In genomic region chr1:171913385-171913784, GRCh38 we compare ENCODE assay signal across 12 cellular contexts.
A peak's percentile ranks its signal among the peaks of the same experiment; 100 is the strongest.
DNase-seq lines count a peak whose midpoint lies in the region; ATAC-seq, FAIRE-seq and TF ChIP-seq lines count a peak whose summit lies in the region.
"Had no signal": no experiment of that assay in that cellular context is flagged by ENCODE, and none has a peak within 500 bp of the region (broad histone marks: within the 10 kb centered on the region; RNA-seq: fewer than 3 reads in every experiment).

No MANE protein-coding gene starts in this region.

- H3K27me3 ChIP-seq in K562 (ENCODE audit: control insufficient read depth in 2 of 2, insufficient read depth in 2 of 2, low read length in 2 of 2) (no peaks in the 10 kb centered on the region; a peak in 1 of 5 replicates), testis (no peaks in the 10 kb centered on the region), trophoblast cell (ENCODE audit: insufficient read depth, low read length) (no peaks in the 10 kb centered on the region), ovary (no peaks in the 10 kb centered on the region)
- H3K27me3 ChIP-seq: tibial nerve had no signal

- no peak overlapping the region for H3K14ac ChIP-seq in trophoblast cell (ENCODE audit: low read length)

- no peak overlapping the region for H4K12ac ChIP-seq in trophoblast cell (ENCODE audit: low read depth, low read length)

- WGBS in K562 (ENCODE audit: insufficient coverage, low coverage, missing lambda C conversion rate) = 0% methylated on average over 2 of the region's 2 CpGs
- 23 to 29% methylated on average over 2 of the region's 2 CpGs for WGBS in testis, 2 donors
- WGBS in trophoblast cell (ENCODE audit: extremely low coverage, insufficient coverage, insufficient read length) = no CpG with 5 or more reads among the region's 2 CpGs
- WGBS in ovary, 3 donors = 29 to 44% (median 39%) methylated on average over 2 of the region's 2 CpGs

- no peak for TF ChIP-seq RAD21 in K562 (CRISPR knock-in tag; conservative IDR thresholded peaks at IDR 0.05 in 1 of 2, IDR thresholded peaks at IDR 0.05 in 1 of 2)

- H3K9me1 ChIP-seq in K562 (ENCODE audit: control insufficient read depth, insufficient read depth, low read length) = no peaks in the 10 kb centered on the region

- H3K79me2 ChIP-seq in K562 (ENCODE audit: control insufficient read depth, insufficient read depth, low read length) = no peaks in the 10 kb centered on the region
- H3K79me2 ChIP-seq in trophoblast cell (ENCODE audit: control insufficient read depth, insufficient read depth, low read length, poor library complexity) = no peaks in the 10 kb centered on the region

- FAIRE-seq in K562 (lab: Jason Lieb, UNC) = no peak

- no peak overlapping the region for H2AK5ac ChIP-seq in trophoblast cell (ENCODE audit: low read length)

- no TSS peak for BruUV-seq in K562 (replicated peaks; lab: Mats Ljungman, UMichigan)

- TF ChIP-seq EP300 in K562 (IDR thresholded peaks at IDR 0.05; ENCODE audit: low read length) (no peak), ovary (IDR thresholded peaks at IDR 0.05) (no peak)

- POLR2A ChIA-PET in K562 (lab: Yijun Ruan, JAX) = no interaction called here

- H3K36me3 ChIP-seq in K562 (ENCODE audit: control insufficient read depth, insufficient read depth, low read length) = no peaks in the 10 kb centered on the region
- no peaks in the 10 kb centered on the region for H3K36me3 ChIP-seq in testis (ENCODE audit: low read depth, missing control alignments)
- H3K36me3 ChIP-seq in trophoblast cell (ENCODE audit: control insufficient read depth in 1 of 2, insufficient read depth in 2 of 2, low read length in 2 of 2) = no peaks in the 10 kb centered on the region
- no peaks in the 10 kb centered on the region for H3K36me3 ChIP-seq in ovary
- H3K36me3 ChIP-seq: tibial nerve had no signal

- CTCF ChIA-PET in K562 (lab: Yijun Ruan, JAX; ENCODE audit: low intra/inter-chr PET ratio) = no interaction called here

- no peak overlapping the region for H2AFZ ChIP-seq in K562 (ENCODE audit: low read depth, low read length)
- H2AFZ ChIP-seq in trophoblast cell (ENCODE audit: insufficient read depth, low read length, poor library complexity) = no peak overlapping the region

- intact Hi-C loops in K562 (cut with micrococcal nuclease) (no loop called here), testis (cut with DNase I; ENCODE audit: low total_unique reads) (no loop called here), ovary (cut with DNase I) (no loop called here)

- no peaks in the 10 kb centered on the region for H4K20me1 ChIP-seq in K562 (replicated peaks; ENCODE audit: control insufficient read depth, insufficient read depth, low read length)

- H3K9me3 ChIP-seq in K562 (replicated peaks; ENCODE audit: control insufficient read depth, insufficient read depth, low read depth, low read length) (no peaks in the 10 kb centered on the region), testis (no peaks in the 10 kb centered on the region), trophoblast cell (ENCODE audit: insufficient read depth, low read depth, low read length) (no peaks in the 10 kb centered on the region), ovary (no peaks in the 10 kb centered on the region)
- H3K9me3 ChIP-seq: tibial nerve had no signal

- H3K4me3 ChIP-seq in K562 (no peak overlapping the region), testis (no peak overlapping the region), trophoblast cell (ENCODE audit: low read depth, low read length) (no peak overlapping the region), ovary (no peak overlapping the region)
- H3K4me3 ChIP-seq: lung, tibial nerve had no signal

- H2BK12ac ChIP-seq in trophoblast cell (ENCODE audit: low read length) = no peak overlapping the region

- no peaks in the 10 kb centered on the region for H3K79me1 ChIP-seq in trophoblast cell (ENCODE audit: low read length)

- DNase-seq in NCI-H82 treated with DMSO at 0.1 percent for 48 hours (lab: John Stamatoyannopoulos, UW; ENCODE audit: unreplicated experiment) (peak; percentile 9), NCI-H82 (lab: John Stamatoyannopoulos, UW) (no peak), K562 (ENCODE audit: extremely low read depth in 1 of 4, low spot score in 3 of 4) (no peak), iPS-NIHi11 (ENCODE audit: low spot score) (peak; percentile 26), testis (peak; percentile 59), NCI-H1092 treated with DMSO at 0.1 percent for 48 hours (lab: John Stamatoyannopoulos, UW) (no peak), trophoblast cell (no peak), ovary (no peak)
- DNase-seq: ACHN, NCI-H1092 had no signal

- no peaks in the 10 kb centered on the region for H3K4me1 ChIP-seq in K562 (replicated peaks in 1 of 2; ENCODE audit: control insufficient read depth in 2 of 2, insufficient read depth in 2 of 2, low read length in 2 of 2)
- no peaks in the 10 kb centered on the region for H3K4me1 ChIP-seq in testis
- no peaks in the 10 kb centered on the region for H3K4me1 ChIP-seq in trophoblast cell (ENCODE audit: control insufficient read depth in 1 of 2, insufficient read depth in 2 of 2, low read length in 2 of 2)
- H3K4me1 ChIP-seq in ovary (ENCODE audit: insufficient read depth) = no peaks in the 10 kb centered on the region

- H3K23ac ChIP-seq in trophoblast cell (ENCODE audit: low read length) = no peak overlapping the region

- H3K27ac ChIP-seq in K562 (ENCODE audit: extremely low read depth, low read depth, low read length) (no peak overlapping the region), testis (no peak overlapping the region), trophoblast cell (ENCODE audit: low read depth, low read length) (no peak overlapping the region), ovary (no peak overlapping the region)

- no peak overlapping the region for H3K4ac ChIP-seq in trophoblast cell (ENCODE audit: low read depth, low read length)

- no peak overlapping the region for H2BK120ac ChIP-seq in trophoblast cell (ENCODE audit: insufficient read depth, low read length, poor library complexity)

- ATAC-seq in K562 = no peak

- H2BK5ac ChIP-seq in trophoblast cell (ENCODE audit: low read depth, low read length, poor library complexity) = no peak overlapping the region

- TF ChIP-seq CTCF in K562 (IDR thresholded peaks at IDR 0.05 in 2 of 3, conservative IDR thresholded peaks at IDR 0.05 in 1 of 3; ENCODE audit: insufficient read depth in 2 of 3, low read depth in 1 of 3, low read length in 3 of 3) = no peak
- no peak for TF ChIP-seq CTCF in testis (IDR thresholded peaks at IDR 0.05)
- TF ChIP-seq CTCF in ovary (IDR thresholded peaks at IDR 0.05) = no peak

- H4K91ac ChIP-seq in trophoblast cell (ENCODE audit: low read depth, low read length) = no peak overlapping the region

- H4K8ac ChIP-seq in trophoblast cell (ENCODE audit: low read depth, low read length) = no peak overlapping the region

- H3K4me2 ChIP-seq in K562 (ENCODE audit: insufficient read depth, low read length) (no peak overlapping the region), trophoblast cell (ENCODE audit: low read length) (no peak overlapping the region)

- in situ Hi-C loops in K562 (cut with MboI) = no loop called here

- H3K18ac ChIP-seq in trophoblast cell (ENCODE audit: low read length) = no peak overlapping the region

- H3K9ac ChIP-seq in K562 (ENCODE audit: insufficient read depth in 1 of 2, low read depth in 2 of 2, low read length in 2 of 2) = no peak overlapping the region
- H3K9ac ChIP-seq in trophoblast cell (ENCODE audit: low read length) = no peak overlapping the region

- no peak for TF ChIP-seq POLR2A in K562 (conservative IDR thresholded peaks at IDR 0.05)
- no peak for TF ChIP-seq POLR2A in testis (IDR thresholded peaks at IDR 0.05)
- TF ChIP-seq POLR2A in ovary (IDR thresholded peaks at IDR 0.05) = no peak

TF ChIP-seq in K562, 482 proteins besides CTCF, POLR2A, EP300 and RAD21:
- TF ChIP-seq NFIC (IDR thresholded peaks at IDR 0.05) (0 out of 2 replicates have a peak, but pooled peaks have one; percentile 15), NFE2 (IDR thresholded peaks at IDR 0.05; ENCODE audit: low read depth) (no peak)

Comparison
In these comparisons a context has a peak if more than half of its experiments do, and no peak if none do; other contexts are left out.
1. DNase-seq: peak in NCI-H82 treated with DMSO at 0.1 percent for 48 hours (single experiment), iPS-NIHi11 (single experiment) and testis (single experiment); none in NCI-H82 (single experiment), K562 (0 of 4), NCI-H1092 treated with DMSO at 0.1 percent for 48 hours (single experiment), trophoblast cell (0 of 2) and ovary (0 of 5).